In the genomic region with DNA sequence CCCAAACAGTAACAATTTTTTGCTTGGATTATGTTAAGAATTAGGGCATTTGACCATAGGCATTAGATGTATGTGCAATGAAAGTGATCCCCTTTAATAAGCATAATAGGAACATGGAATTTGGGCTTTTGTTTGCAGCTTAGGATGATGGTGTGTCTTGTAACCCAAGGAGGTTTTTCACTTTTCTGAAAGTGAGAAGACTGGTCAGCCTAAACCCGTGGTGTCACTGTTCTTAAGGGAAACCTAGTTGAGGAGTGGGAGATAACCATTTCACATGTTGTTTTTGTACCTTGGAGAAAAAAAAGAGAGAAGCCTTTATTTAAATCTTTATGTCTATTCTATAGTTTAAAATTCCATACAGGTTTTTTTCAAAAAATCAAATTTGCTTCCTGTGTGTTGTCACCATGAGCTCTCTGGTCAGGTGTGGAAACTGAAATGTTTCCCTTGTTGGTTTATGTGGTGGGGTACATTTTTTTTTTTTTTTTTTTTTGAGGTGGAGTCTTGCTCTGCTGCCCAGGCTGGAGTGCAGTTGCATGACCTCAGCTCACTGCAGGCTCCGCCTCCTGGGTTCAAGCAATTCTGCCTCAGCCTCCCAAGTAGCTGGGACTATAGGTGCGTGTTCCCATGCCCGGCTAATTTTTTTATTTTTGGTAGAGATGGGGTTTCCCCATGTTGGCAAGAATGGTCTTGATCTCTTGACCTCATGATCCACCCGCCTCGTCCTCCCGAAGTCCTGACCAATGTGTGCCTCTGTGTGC, we compare ENCODE assay signal across 11 cellular contexts. TPM values are rescaled to one million over a fixed set of nuclear protein-coding genes. Genes with fewer than 3 reads are reported as not detected.
DNase-seq lines count a peak whose midpoint lies in the region; ATAC-seq and TF ChIP-seq lines count a peak whose summit lies in the region.
"Had no signal": no experiment of that assay in that cellular context is flagged by ENCODE, and none has a peak within 500 bp of the region (broad histone marks: within the 10 kb centered on the region; RNA-seq: fewer than 3 reads in every experiment).

No MANE protein-coding gene starts in this region.

- POLR2A ChIA-PET in activated CD4-positive, alpha-beta T cell treated with anti-CD3 and anti-CD28 coated beads for 36 hours (lab: Charles Lee): no interaction called here
- POLR2A ChIA-PET in T-cell (lab: Charles Lee): interaction anchor here in 1 of 2 donors (0.6 kb wide), 2 partner anchors 18 to 372 kb away, joined by 4 to 7 read pairs; no protein-coding TSS in a partner anchor

- intact Hi-C loops in activated CD4-positive, alpha-beta T cell treated with anti-CD3 and anti-CD28 coated beads for 36 hours (cut with DNase I, micrococcal nuclease): no loop called here
- intact Hi-C loops in lower lobe of right lung (cut with DNase I): no loop called here

- peaks cover 60% of the 10 kb centered on the region for H3K4me1 Mint-ChIP-seq in activated CD4-positive, alpha-beta T cell treated with anti-CD3 and anti-CD28 coated beads for 36 hours
- peaks cover 49 to 60% (median 55%) of the 10 kb centered on the region in 3 donors for H3K4me1 Mint-ChIP-seq in T-cell

- no peaks in the 10 kb centered on the region for H3K27me3 Mint-ChIP-seq in activated CD4-positive, alpha-beta T cell treated with anti-CD3 and anti-CD28 coated beads for 36 hours
- no peaks in the 10 kb centered on the region for H3K27me3 Mint-ChIP-seq in T-cell
- H3K27me3 Mint-ChIP-seq: progenitor cell of endocrine pancreas had no signal

- H3K4me3 ChIP-seq in lower lobe of right lung: no peak overlapping the region

- no peaks in the 10 kb centered on the region for H3K9me3 Mint-ChIP-seq in activated CD4-positive, alpha-beta T cell treated with anti-CD3 and anti-CD28 coated beads for 36 hours (ENCODE audit: low read depth)
- no peaks in the 10 kb centered on the region for H3K9me3 Mint-ChIP-seq in T-cell

- TF ChIP-seq CTCF in lower lobe of right lung (IDR thresholded peaks at IDR 0.05): no peak

- peaks cover 44% of the 10 kb centered on the region for H3K36me3 Mint-ChIP-seq in activated CD4-positive, alpha-beta T cell treated with anti-CD3 and anti-CD28 coated beads for 36 hours (ENCODE audit: low read depth)
- H3K36me3 Mint-ChIP-seq in T-cell: peaks cover 18% of the 10 kb centered on the region

- H3K27me3 ChIP-seq in lower lobe of right lung (ENCODE audit: low read depth): no peaks in the 10 kb centered on the region

- H3K4me3 Mint-ChIP-seq in activated CD4-positive, alpha-beta T cell treated with anti-CD3 and anti-CD28 coated beads for 36 hours: no peak overlapping the region
- H3K4me3 Mint-ChIP-seq in T-cell: no peak overlapping the region

- no peaks in the 10 kb centered on the region for H3K9me3 ChIP-seq in lower lobe of right lung

- no peak overlapping the region for H3K27ac ChIP-seq in lower lobe of right lung
- H3K27ac ChIP-seq: HL-60 had no signal

- CTCF ChIA-PET in activated CD4-positive, alpha-beta T cell treated with anti-CD3 and anti-CD28 coated beads for 36 hours (lab: Charles Lee): interaction anchor here (0.7 to 1.0 kb wide), 4 partner anchors 13 to 191 kb away, joined by 3 to 5 read pairs (median 3); no protein-coding TSS in a partner anchor
- CTCF ChIA-PET in T-cell (lab: Charles Lee): interaction anchor here (0.6 to 0.7 kb wide), 2 partner anchors 127 to 269 kb away, joined by 3 to 6 read pairs; no protein-coding TSS in a partner anchor

- ATAC-seq in activated CD4-positive, alpha-beta T cell treated with anti-CD3 and anti-CD28 coated beads for 36 hours: peak; percentile 36
- ATAC-seq in HG02798 (IDR thresholded peaks at IDR 0.05; ENCODE audit: poor library complexity, unreplicated experiment) (peak; percentile 73), T-cell (replicated peaks in 1 of 4) (no peak), lower lobe of right lung (no peak)
- peak; percentile 62 for ATAC-seq in stimulated activated naive CD8-positive, alpha-beta T cell treated with anti-CD3 and anti-CD28 coated beads, Interleukin-15, Interleukin-2, amounts not matched to agents 100 U/mL and 50 U/mL, for 24 hours

- no peak for DNase-seq in activated CD4-positive, alpha-beta T cell treated with anti-CD3 and anti-CD28 coated beads for 36 hours
- no peak for DNase-seq in activated CD4-positive, alpha-beta T cell treated with anti-CD3 and anti-CD28 coated beads, Interleukin-2, amount 50 U/mL, for 48 hours
- DNase-seq in T-cell (no peak), lower lobe of right lung (no peak), NCI-H2029 treated with DMSO at 0.1 percent for 48 hours (lab: John Stamatoyannopoulos, UW) (no peak)
- DNase-seq in stimulated activated naive CD8-positive, alpha-beta T cell treated with anti-CD3 and anti-CD28 coated beads, Interleukin-15, Interleukin-2, amounts not matched to agents 100 U/mL and 50 U/mL, for 24 hours: no peak
- DNase-seq in stimulated activated naive CD4-positive, alpha-beta T cell treated with Interleukin-2 at 50 U/mL for 16 hours (lab: John Stamatoyannopoulos, UW): no peak
- DNase-seq: NCI-H187 treated with DMSO at 0.1 percent for 48 hours had no signal

- no peaks in the 10 kb centered on the region for H3K36me3 ChIP-seq in lower lobe of right lung

- peaks cover 3% of the 10 kb centered on the region for H3K4me1 ChIP-seq in lower lobe of right lung

- peak overlapping the region; percentile 48 for H3K27ac Mint-ChIP-seq in activated CD4-positive, alpha-beta T cell treated with anti-CD3 and anti-CD28 coated beads for 36 hours
- H3K27ac Mint-ChIP-seq in T-cell: peak overlapping the region; percentile 22 to 55
- H3K27ac Mint-ChIP-seq: progenitor cell of endocrine pancreas had no signal

RNA-seq across cellular contexts. Expression of gene CCM2, which starts 7.7 kb away (rescaled TPM):
- 10 to 100 TPM; 70.1 to 80.1 TPM for total RNA-seq in activated CD4-positive, alpha-beta T cell treated with anti-CD3 and anti-CD28 coated beads for 36 hours
- 100 to 1,000 TPM in 4 of 5 donors, 10 to 100 TPM in 1; 88.6 to 190 (median 167) TPM for total RNA-seq in T-cell
- 45.7 TPM for total RNA-seq in lower lobe of right lung

RNA-seq across cellular contexts. Expression of gene MYO1G, which starts 28.9 kb away (rescaled TPM):
- 100 to 1,000 TPM; 369 to 376 TPM for total RNA-seq in activated CD4-positive, alpha-beta T cell treated with anti-CD3 and anti-CD28 coated beads for 36 hours
- total RNA-seq in T-cell (100 to 1,000 TPM; 183 to 272 (median 192) TPM), lower lobe of right lung (36.3 TPM)

Comparison
In these comparisons a context has a peak if more than half of its experiments do, and no peak if none do; other contexts are left out.
1. ATAC-seq: peak in activated CD4-positive, alpha-beta T cell treated with anti-CD3 and anti-CD28 coated beads for 36 hours (single experiment), HG02798 (single experiment) and stimulated activated naive CD8-positive, alpha-beta T cell treated with anti-CD3 and anti-CD28 coated beads, Interleukin-15, Interleukin-2, amounts not matched to agents 100 U/mL and 50 U/mL, for 24 hours (single experiment); none in T-cell (0 of 4) and lower lobe of right lung (0 of 2).